In the genomic region with DNA sequence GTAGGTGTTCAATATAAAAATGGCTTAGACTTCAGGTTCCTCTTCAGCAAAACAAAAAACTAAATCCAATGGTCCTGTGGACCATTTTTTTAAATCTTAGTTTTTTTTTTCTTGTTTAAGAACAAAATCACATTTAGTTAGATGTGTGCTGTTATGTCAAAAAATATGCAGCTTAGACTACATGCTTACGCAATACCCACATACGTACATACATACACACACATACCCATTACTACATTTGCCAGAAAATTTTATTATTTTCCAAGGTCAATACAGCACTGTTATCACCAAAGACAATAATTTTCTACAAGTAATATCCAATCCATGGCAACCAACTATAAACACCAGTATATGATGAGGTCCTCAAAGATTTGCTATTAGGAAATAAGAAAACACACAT, we compare ENCODE assay signal across 17 cellular contexts.
A peak's percentile ranks its signal among the peaks of the same experiment; 100 is the strongest.
DNase-seq lines count a peak whose midpoint lies in the region; ATAC-seq and TF ChIP-seq lines count a peak whose summit lies in the region.
"Had no signal": no experiment of that assay in that cellular context is flagged by ENCODE, and none has a peak within 500 bp of the region (broad histone marks: within the 10 kb centered on the region; RNA-seq: fewer than 3 reads in every experiment).

No MANE protein-coding gene starts in this region.

- no peak overlapping the region for H3K4me3 Mint-ChIP-seq in MCF 10A (ENCODE audit: unreplicated experiment)
- H3K4me3 Mint-ChIP-seq in activated T-cell treated with anti-CD3 and anti-CD28 coated beads, Interleukin-2, amount 50 U/mL, for 4 hours, result no peak overlapping the region
- no peak overlapping the region for H3K4me3 Mint-ChIP-seq in effector memory CD8-positive, alpha-beta T cell
- H3K4me3 Mint-ChIP-seq: CD4-positive, alpha-beta T cell had no signal

- no peak for TF ChIP-seq POLR2A in breast epithelium (IDR thresholded peaks at IDR 0.05)

- intact Hi-C loops in MCF 10A (cut with micrococcal nuclease) (loop anchor here (5.0 kb wide), 1 partner anchor 350 kb away; no protein-coding TSS in a partner anchor), breast epithelium (cut with DNase I; ENCODE audit: low total_unique reads) (no loop called here), ascending aorta (cut with DNase I) (loop anchor here (5.0 kb wide), 3 partner anchors 55 to 140 kb away; no protein-coding TSS in a partner anchor)

- no peaks in the 10 kb centered on the region for H3K9me3 Mint-ChIP-seq in MCF 10A (ENCODE audit: unreplicated experiment)
- no peaks in the 10 kb centered on the region for H3K9me3 Mint-ChIP-seq in activated T-cell treated with anti-CD3 and anti-CD28 coated beads, Interleukin-2, amount 50 U/mL, for 4 hours
- H3K9me3 Mint-ChIP-seq in effector memory CD8-positive, alpha-beta T cell, result peaks cover 0 to 1% of the 10 kb centered on the region in 2 donors
- H3K9me3 Mint-ChIP-seq: CD4-positive, alpha-beta T cell had no signal

- H3K36me3 ChIP-seq in breast epithelium (no peaks in the 10 kb centered on the region), ascending aorta (no peaks in the 10 kb centered on the region), osteoblast (ENCODE audit: insufficient read depth, low read length) (no peaks in the 10 kb centered on the region)
- H3K36me3 ChIP-seq: HAP-1 had no signal

- POLR2A ChIA-PET in MCF 10A (lab: Yijun Ruan, JAX), result interaction anchor here (1.8 to 6.7 kb wide), 4 partner anchors 28 to 120 kb away, joined by 4 to 40 read pairs (median 11); no protein-coding TSS in a partner anchor

- peaks cover 35% of the 10 kb centered on the region for H3K4me1 Mint-ChIP-seq in MCF 10A (ENCODE audit: insufficient read depth, unreplicated experiment)
- H3K4me1 Mint-ChIP-seq in activated T-cell treated with anti-CD3 and anti-CD28 coated beads, Interleukin-2, amount 50 U/mL, for 4 hours (ENCODE audit: low read depth), result no peaks in the 10 kb centered on the region
- H3K4me1 Mint-ChIP-seq in effector memory CD8-positive, alpha-beta T cell (ENCODE audit: low read depth in 2 of 2), result no peaks in the 10 kb centered on the region

- H4K20me1 ChIP-seq in osteoblast (ENCODE audit: insufficient read depth, low read length), result no peaks in the 10 kb centered on the region

- ATAC-seq in activated T-cell treated with anti-CD3 and anti-CD28 coated beads, Interleukin-2, amount 50 U/mL, for 4 hours, result no peak
- ATAC-seq in effector memory CD8-positive, alpha-beta T cell (replicated peaks), result no peak
- no peak for ATAC-seq in GM19395 (IDR thresholded peaks at IDR 0.05; ENCODE audit: unreplicated experiment)
- ATAC-seq: A549 had no signal

- no peaks in the 10 kb centered on the region for H3K4me1 ChIP-seq in breast epithelium
- H3K4me1 ChIP-seq in ascending aorta, result peaks cover 0 to 11% of the 10 kb centered on the region in 2 donors
- H3K4me1 ChIP-seq in osteoblast (ENCODE audit: insufficient read depth, low read length), result peaks cover 24% of the 10 kb centered on the region
- H3K4me1 ChIP-seq: A549, HAP-1 had no signal

- H3K27me3 Mint-ChIP-seq in MCF 10A (ENCODE audit: insufficient read depth, unreplicated experiment), result no peaks in the 10 kb centered on the region
- no peaks in the 10 kb centered on the region for H3K27me3 Mint-ChIP-seq in activated T-cell treated with anti-CD3 and anti-CD28 coated beads, Interleukin-2, amount 50 U/mL, for 4 hours (ENCODE audit: low read depth)
- no peaks in the 10 kb centered on the region for H3K27me3 Mint-ChIP-seq in effector memory CD8-positive, alpha-beta T cell
- H3K27me3 Mint-ChIP-seq: CD4-positive, alpha-beta T cell had no signal

- peak overlapping the region; percentile 76 for H3K27ac Mint-ChIP-seq in MCF 10A (ENCODE audit: low read depth, unreplicated experiment)
- no peak overlapping the region for H3K27ac Mint-ChIP-seq in effector memory CD8-positive, alpha-beta T cell
- H3K27ac Mint-ChIP-seq: CD4-positive, alpha-beta T cell had no signal

- no peak overlapping the region for H2AFZ ChIP-seq in osteoblast (ENCODE audit: low read length)

- no peak overlapping the region for H3K4me3 ChIP-seq in breast epithelium
- no peak overlapping the region for H3K4me3 ChIP-seq in ascending aorta
- H3K4me3 ChIP-seq in osteoblast (ENCODE audit: insufficient read depth, low read length), result no peak overlapping the region
- H3K4me3 ChIP-seq: A549, HAP-1 had no signal

- no peak for DNase-seq in MCF 10A (ENCODE audit: unreplicated experiment)
- DNase-seq in breast epithelium (ENCODE audit: low spot score in 2 of 2), result no peak
- DNase-seq in ascending aorta (ENCODE audit: low spot score in 2 of 2), result no peak
- DNase-seq in osteoblast (ENCODE audit: insufficient read length, low spot score, missing footprints), result no peak
- DNase-seq in activated T-cell treated with anti-CD3 and anti-CD28 coated beads, Interleukin-2, amount 50 U/mL, for 4 hours, result no peak
- DNase-seq in effector memory CD8-positive, alpha-beta T cell, result no peak
- DNase-seq: AML-193; CD4-positive, alpha-beta T cell; DMS153; DMS79; GF-D8; KG1 had no signal

- CTCF ChIA-PET in MCF 10A (lab: Yijun Ruan, JAX), result interaction anchor here (1.1 to 1.4 kb wide), 2 partner anchors 32 to 57 kb away, joined by 4 to 5 read pairs; no protein-coding TSS in a partner anchor

- no peak overlapping the region for H3K4me2 ChIP-seq in osteoblast (ENCODE audit: insufficient read depth, low read length)
- H3K4me2 ChIP-seq: A549 had no signal

- H3K27ac ChIP-seq in breast epithelium (no peak overlapping the region), ascending aorta (peak overlapping the region; percentile 65 to 73), osteoblast (ENCODE audit: low read depth, low read length) (peak overlapping the region; percentile 3)
- H3K27ac ChIP-seq: 22Rv1, A549, C4-2B had no signal

- peaks cover 6% of the 10 kb centered on the region for H3K36me3 Mint-ChIP-seq in MCF 10A (ENCODE audit: insufficient read depth, unreplicated experiment)
- H3K36me3 Mint-ChIP-seq in activated T-cell treated with anti-CD3 and anti-CD28 coated beads, Interleukin-2, amount 50 U/mL, for 4 hours (ENCODE audit: insufficient read depth), result no peaks in the 10 kb centered on the region
- H3K36me3 Mint-ChIP-seq in effector memory CD8-positive, alpha-beta T cell (ENCODE audit: insufficient read depth), result peaks cover 3% of the 10 kb centered on the region

- no TSS peak for BruUV-seq in MCF 10A (replicated peaks; lab: Mats Ljungman, UMichigan)

- H3K9me3 ChIP-seq in breast epithelium, result no peaks in the 10 kb centered on the region
- no peaks in the 10 kb centered on the region for H3K9me3 ChIP-seq in ascending aorta
- H3K9me3 ChIP-seq in osteoblast (ENCODE audit: low read depth, low read length), result no peaks in the 10 kb centered on the region
- H3K9me3 ChIP-seq: A549, HAP-1 had no signal

- peaks cover 70% of the 10 kb centered on the region for H3K79me2 ChIP-seq in osteoblast (ENCODE audit: insufficient read depth, low read length)

- H3K27me3 ChIP-seq in breast epithelium, result no peaks in the 10 kb centered on the region
- no peaks in the 10 kb centered on the region for H3K27me3 ChIP-seq in ascending aorta
- no peaks in the 10 kb centered on the region for H3K27me3 ChIP-seq in osteoblast (ENCODE audit: insufficient read depth, low read length)

- TF ChIP-seq CTCF in MCF 10A (IDR thresholded peaks at IDR 0.05; ENCODE audit: unreplicated experiment), result no peak
- TF ChIP-seq CTCF in breast epithelium (IDR thresholded peaks at IDR 0.05), result no peak
- TF ChIP-seq CTCF in ascending aorta (IDR thresholded peaks at IDR 0.05), result no peak
- TF ChIP-seq CTCF in osteoblast (IDR thresholded peaks at IDR 0.05; ENCODE audit: extremely low read depth, low read depth, low read length), result no peak

Comparison
In these comparisons a context has a peak if more than half of its experiments do, and no peak if none do; other contexts are left out.
1. H3K27ac ChIP-seq: peak in ascending aorta (2 of 2) and osteoblast (single experiment); none in breast epithelium (0 of 2).